8 cellular contexts compared by ENCODE assay signal in the genomic region with DNA sequence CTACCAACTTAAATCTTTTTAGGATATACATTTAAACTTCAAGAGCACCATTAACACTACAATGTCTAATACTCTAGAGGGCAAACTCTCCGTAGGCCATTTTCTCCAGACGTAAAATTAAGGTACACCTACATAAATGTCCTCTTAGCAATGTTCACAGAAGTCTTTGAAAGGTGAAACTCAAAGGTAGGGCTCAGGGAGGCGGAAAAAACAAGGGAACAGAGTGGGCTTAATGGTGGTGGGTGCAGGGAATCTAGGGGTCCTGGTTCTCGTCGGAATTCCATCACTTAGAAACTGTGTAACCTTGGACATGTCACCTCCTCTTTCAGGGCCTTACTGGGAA. TPM values are rescaled to one million over a fixed set of nuclear protein-coding genes. Genes with fewer than 3 reads are reported as not detected.
DNase-seq lines count a peak whose midpoint lies in the region; ATAC-seq and TF ChIP-seq lines count a peak whose summit lies in the region.

No MANE protein-coding gene starts in this region.

- H3K27me3 ChIP-seq in GM06990 (replicated peaks; ENCODE audit: control insufficient read depth, insufficient read depth, low read length) (no peaks in the 10 kb centered on the region), stomach (no peaks in the 10 kb centered on the region)

- no peaks in the 10 kb centered on the region for H3K27me3 Mint-ChIP-seq in activated CD8-positive, alpha-beta T cell treated with anti-CD3 and anti-CD28 coated beads for 36 hours

- H3K9me3 ChIP-seq in iPS-18c (ENCODE audit: control insufficient read depth, insufficient read depth, low read length) (peaks cover 2% of the 10 kb centered on the region), stomach (no peaks in the 10 kb centered on the region)

- peak overlapping the region; percentile 94 for H3K4me3 ChIP-seq in GM06990 (replicated peaks; ENCODE audit: low read depth, low read length)
- peak overlapping the region; percentile 94 for H3K4me3 ChIP-seq in iPS-18c (ENCODE audit: insufficient read depth, low read depth, low read length)
- H3K4me3 ChIP-seq in stomach, result peak overlapping the region; percentile 71 to 98 (median 86)

- H3K9me3 Mint-ChIP-seq in activated CD8-positive, alpha-beta T cell treated with anti-CD3 and anti-CD28 coated beads for 36 hours, result peaks cover 10% of the 10 kb centered on the region

- ATAC-seq in HG02798 (IDR thresholded peaks at IDR 0.05; ENCODE audit: poor library complexity, unreplicated experiment) (peak; percentile 1), HG03457 (IDR thresholded peaks at IDR 0.05; ENCODE audit: unreplicated experiment) (no peak), GM19397 (IDR thresholded peaks at IDR 0.05; ENCODE audit: unreplicated experiment) (no peak)
- no peak for ATAC-seq in activated CD8-positive, alpha-beta T cell treated with anti-CD3 and anti-CD28 coated beads for 36 hours

- H3K36me3 Mint-ChIP-seq in activated CD8-positive, alpha-beta T cell treated with anti-CD3 and anti-CD28 coated beads for 36 hours (ENCODE audit: low read depth), result peaks cover 14% of the 10 kb centered on the region

- H3K27ac ChIP-seq in stomach, result peak overlapping the region; percentile 92 to 98 (median 97)

- peak overlapping the region; percentile 97 for H3K4me3 Mint-ChIP-seq in activated CD8-positive, alpha-beta T cell treated with anti-CD3 and anti-CD28 coated beads for 36 hours

- H3K36me3 ChIP-seq in GM06990 (ENCODE audit: control insufficient read depth, insufficient read depth, low read length) (no peaks in the 10 kb centered on the region), stomach (peaks cover 0 to 4% (median under 1%) of the 10 kb centered on the region in 4 donors)

- intact Hi-C loops in activated CD8-positive, alpha-beta T cell treated with anti-CD3 and anti-CD28 coated beads for 36 hours (cut with micrococcal nuclease), result no loop called here
- intact Hi-C loops in stomach (cut with DNase I; ENCODE audit: low total_unique reads), result no loop called here

- no peak for TF ChIP-seq CTCF in GM06990 (IDR thresholded peaks at IDR 0.05; ENCODE audit: insufficient read depth, low read length, poor library complexity, severe bottlenecking)
- no peak for TF ChIP-seq CTCF in activated CD8-positive, alpha-beta T cell treated with anti-CD3 and anti-CD28 coated beads for 36 hours (IDR thresholded peaks at IDR 0.05)
- no peak for TF ChIP-seq CTCF in stomach (IDR thresholded peaks at IDR 0.05)

- peak overlapping the region; percentile 93 for H3K27ac Mint-ChIP-seq in activated CD8-positive, alpha-beta T cell treated with anti-CD3 and anti-CD28 coated beads for 36 hours

- DNase-seq in GM06990 (ENCODE audit: extremely low read depth, insufficient read length), result no peak
- peak; percentile 12 for DNase-seq in activated CD8-positive, alpha-beta T cell treated with anti-CD3 and anti-CD28 coated beads for 36 hours
- no peak for DNase-seq in stomach
- DNase-seq in stimulated activated CD4-positive, alpha-beta T cell treated with anti-CD3 and anti-CD28 coated beads, Interleukin-4, amount 100 ng/mL, for 1 hour, result no peak

- peaks cover 28% of the 10 kb centered on the region for H3K4me1 Mint-ChIP-seq in activated CD8-positive, alpha-beta T cell treated with anti-CD3 and anti-CD28 coated beads for 36 hours (ENCODE audit: low read depth)

- H3K4me1 ChIP-seq in stomach, result peaks cover 19 to 43% (median 30%) of the 10 kb centered on the region in 4 donors

- POLR2A ChIA-PET in activated CD8-positive, alpha-beta T cell treated with anti-CD3 and anti-CD28 coated beads for 36 hours (lab: Charles Lee), result interaction anchor here (0.6 to 2.5 kb wide), 13 partner anchors 8 to 128 kb away, joined by 3 to 25 read pairs (median 4); no protein-coding TSS in a partner anchor

- TF ChIP-seq EP300 in stomach (IDR thresholded peaks at IDR 0.05), result no peak

- CTCF ChIA-PET in activated CD8-positive, alpha-beta T cell treated with anti-CD3 and anti-CD28 coated beads for 36 hours (lab: Charles Lee), result interaction anchor here (0.9 to 3.0 kb wide), 24 partner anchors 9 to 383 kb away, joined by 3 to 13 read pairs (median 4); no protein-coding TSS in a partner anchor

- 2 to 5% (median 4%) methylated on average over 5 of the region's 5 CpGs for WGBS in stomach, 5 donors

- no peak for TF ChIP-seq POLR2A in stomach (IDR thresholded peaks at IDR 0.05)

RNA-seq across cellular contexts. Expression of gene NFU1, which starts 0.7 kb away (rescaled TPM):
- total RNA-seq in activated CD8-positive, alpha-beta T cell treated with anti-CD3 and anti-CD28 coated beads for 36 hours, result 10 to 100 TPM; 41.0 to 46.2 TPM
- 10 to 100 TPM; 14.7 to 41.9 (median 22.2) TPM for total RNA-seq in stomach
- polyA plus RNA-seq in stomach, result 10 to 100 TPM; 51.9 to 62.7 (median 56.3) TPM

RNA-seq across cellular contexts. Expression of gene GFPT1, which starts 49.5 kb away (rescaled TPM):
- total RNA-seq in activated CD8-positive, alpha-beta T cell treated with anti-CD3 and anti-CD28 coated beads for 36 hours, result 10 to 100 TPM; 37.8 to 38.0 TPM
- total RNA-seq in stomach, result 100 to 1,000 TPM in 1 of 5 donors, 10 to 100 TPM in 3, 1 to 10 TPM in 1; 4.1 to 107 (median 45.8) TPM
- 10 to 100 TPM in 2 of 3 donors, 1 to 10 TPM in 1; 6.8 to 19.7 (median 13.6) TPM for polyA plus RNA-seq in stomach
